ENCODE assay signal across 8 cellular contexts in the genomic region with DNA sequence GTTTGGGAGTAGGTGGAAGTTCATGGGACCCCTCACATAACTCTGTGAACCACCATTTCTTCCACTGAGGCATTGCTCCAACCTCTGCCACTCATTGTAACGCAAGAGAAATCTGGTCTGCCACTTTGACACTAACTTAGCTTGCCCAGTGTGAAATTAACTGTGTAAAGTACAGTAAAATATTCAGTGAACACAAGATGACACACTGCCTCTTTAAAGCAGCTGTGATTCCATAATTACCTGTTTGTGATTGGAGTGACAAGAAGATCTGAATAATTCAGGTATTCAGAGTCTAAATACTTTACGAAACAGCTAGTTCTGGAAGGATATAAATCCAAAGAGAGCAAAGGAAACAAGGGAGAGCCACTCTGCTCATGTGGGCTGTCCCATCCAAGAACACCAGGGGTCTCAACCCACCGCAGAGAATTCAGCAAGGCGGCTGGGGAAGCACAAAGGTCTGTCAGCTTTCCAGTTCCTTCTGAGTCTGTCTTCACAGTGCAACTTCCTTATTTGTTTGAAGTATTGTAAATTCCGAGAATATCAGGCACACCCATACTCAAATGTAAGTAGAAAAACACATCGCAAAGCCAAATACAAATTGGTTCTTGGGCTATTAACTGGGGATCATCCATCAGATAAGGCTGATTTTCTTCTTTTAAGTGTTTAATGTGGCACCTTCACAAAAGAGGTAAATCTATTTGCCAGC.
DNase-seq lines count a peak whose midpoint lies in the region; ATAC-seq and TF ChIP-seq lines count a peak whose summit lies in the region.

No MANE protein-coding gene starts in this region.

- DNase-seq in stimulated activated naive CD8-positive, alpha-beta T cell treated with anti-CD3 and anti-CD28 coated beads, Interleukin-15, amount 100 ng/mL, for 72 hours, result no peak
- DNase-seq in choroid plexus epithelial cell (ENCODE audit: low read depth), result peak; percentile 66
- DNase-seq in mesendoderm, result peak; percentile 70
- DNase-seq in DMS79 treated with DMSO at 0.1 percent for 48 hours (lab: John Stamatoyannopoulos, UW), result no peak
- DNase-seq in NCI-H2081 (lab: John Stamatoyannopoulos, UW), result no peak
- DNase-seq in GM10266 (ENCODE audit: extremely low spot score), result no peak

- H3K18ac ChIP-seq in mesendoderm (ENCODE audit: low read length), result no peak overlapping the region

- H3K79me1 ChIP-seq in mesendoderm (ENCODE audit: low read length), result peaks cover 23% of the 10 kb centered on the region

- ATAC-seq in stimulated activated naive CD8-positive, alpha-beta T cell treated with anti-CD3 and anti-CD28 coated beads, Interleukin-15, amount 100 ng/mL, for 72 hours, result no peak
- ATAC-seq in HG02970 (IDR thresholded peaks at IDR 0.05; ENCODE audit: low FRiP score, unreplicated experiment), result no peak

- no peak overlapping the region for H2BK120ac ChIP-seq in mesendoderm (ENCODE audit: low read depth, low read length)

- no peak overlapping the region for H3K4me2 ChIP-seq in mesendoderm (ENCODE audit: low read length)

- no peak overlapping the region for H3K27ac ChIP-seq in mesendoderm (ENCODE audit: low read depth, low read length)

- no peak overlapping the region for H3K9ac ChIP-seq in mesendoderm (ENCODE audit: low read length)

- H3K79me2 ChIP-seq in mesendoderm (ENCODE audit: control insufficient read depth, insufficient read depth, low read length), result peaks cover 30% of the 10 kb centered on the region

- no peak overlapping the region for H3K4me3 ChIP-seq in choroid plexus epithelial cell (ENCODE audit: low read depth, low read length)
- no peak overlapping the region for H3K4me3 ChIP-seq in mesendoderm (ENCODE audit: low read length)

- H3K4me3 Mint-ChIP-seq in stimulated activated naive CD8-positive, alpha-beta T cell treated with anti-CD3 and anti-CD28 coated beads, Interleukin-15, Interleukin-2, amounts not matched to agents 100 ng/mL and 50 ng/mL, for 24 hours, result no peak overlapping the region
- H3K4me3 Mint-ChIP-seq in stimulated activated naive CD8-positive, alpha-beta T cell treated with anti-CD3 and anti-CD28 coated beads, Interleukin-15, amount 100 ng/mL, for 72 hours, result no peak overlapping the region

- peaks cover 6% of the 10 kb centered on the region for H3K4me1 ChIP-seq in mesendoderm (ENCODE audit: control insufficient read depth, low read depth, low read length)

- H3K56ac ChIP-seq in mesendoderm (ENCODE audit: low read length), result no peak overlapping the region

- H3K27ac Mint-ChIP-seq in stimulated activated naive CD8-positive, alpha-beta T cell treated with anti-CD3 and anti-CD28 coated beads, Interleukin-15, Interleukin-2, amounts not matched to agents 100 ng/mL and 50 ng/mL, for 24 hours, result peak overlapping the region; percentile 54
- H3K27ac Mint-ChIP-seq in stimulated activated naive CD8-positive, alpha-beta T cell treated with anti-CD3 and anti-CD28 coated beads, Interleukin-15, amount 100 ng/mL, for 72 hours, result no peak overlapping the region

- H2BK15ac ChIP-seq in mesendoderm (replicated peaks; ENCODE audit: low read depth), result no peak overlapping the region

- no peak overlapping the region for H4K5ac ChIP-seq in mesendoderm (ENCODE audit: low read length)

- no peaks in the 10 kb centered on the region for H3K27me3 ChIP-seq in mesendoderm (ENCODE audit: insufficient read depth, low read length, poor library complexity)

- peaks cover 35% of the 10 kb centered on the region for H3K4me1 Mint-ChIP-seq in stimulated activated naive CD8-positive, alpha-beta T cell treated with anti-CD3 and anti-CD28 coated beads, Interleukin-15, Interleukin-2, amounts not matched to agents 100 ng/mL and 50 ng/mL, for 24 hours (ENCODE audit: low read depth)
- peaks cover 49% of the 10 kb centered on the region for H3K4me1 Mint-ChIP-seq in stimulated activated naive CD8-positive, alpha-beta T cell treated with anti-CD3 and anti-CD28 coated beads, Interleukin-15, amount 100 ng/mL, for 72 hours

- H3K9me3 Mint-ChIP-seq in stimulated activated naive CD8-positive, alpha-beta T cell treated with anti-CD3 and anti-CD28 coated beads, Interleukin-15, Interleukin-2, amounts not matched to agents 100 ng/mL and 50 ng/mL, for 24 hours, result no peaks in the 10 kb centered on the region
- H3K9me3 Mint-ChIP-seq in stimulated activated naive CD8-positive, alpha-beta T cell treated with anti-CD3 and anti-CD28 coated beads, Interleukin-15, amount 100 ng/mL, for 72 hours, result no peaks in the 10 kb centered on the region

- no peaks in the 10 kb centered on the region for H3K36me3 Mint-ChIP-seq in stimulated activated naive CD8-positive, alpha-beta T cell treated with anti-CD3 and anti-CD28 coated beads, Interleukin-15, Interleukin-2, amounts not matched to agents 100 ng/mL and 50 ng/mL, for 24 hours (ENCODE audit: low read depth)

- no peaks in the 10 kb centered on the region for H3K27me3 Mint-ChIP-seq in stimulated activated naive CD8-positive, alpha-beta T cell treated with anti-CD3 and anti-CD28 coated beads, Interleukin-15, Interleukin-2, amounts not matched to agents 100 ng/mL and 50 ng/mL, for 24 hours
- no peaks in the 10 kb centered on the region for H3K27me3 Mint-ChIP-seq in stimulated activated naive CD8-positive, alpha-beta T cell treated with anti-CD3 and anti-CD28 coated beads, Interleukin-15, amount 100 ng/mL, for 72 hours

- no peak overlapping the region for H4K8ac ChIP-seq in mesendoderm (ENCODE audit: low read depth, low read length)

- WGBS in mesendoderm (ENCODE audit: extremely low coverage, insufficient coverage, low lambda C conversion rate), result no CpG with 5 or more reads among the region's 6 CpGs

- H3K36me3 ChIP-seq in mesendoderm (ENCODE audit: control insufficient read depth, insufficient read depth, low read length), result no peaks in the 10 kb centered on the region

- no peak overlapping the region for H3K4ac ChIP-seq in mesendoderm (ENCODE audit: low read depth, low read length)

- peak; percentile 47 for TF ChIP-seq CTCF in choroid plexus epithelial cell (conservative IDR thresholded peaks at IDR 0.05; ENCODE audit: low read depth, low read length)
- TF ChIP-seq CTCF in GM10266 (IDR thresholded peaks at IDR 0.05; ENCODE audit: control insufficient read depth, insufficient read depth, low read depth, missing control alignments), result no peak

- no peak overlapping the region for H2AK5ac ChIP-seq in mesendoderm (ENCODE audit: low read length)

- no peak overlapping the region for H2BK5ac ChIP-seq in mesendoderm (ENCODE audit: low read length)

- no peak overlapping the region for H3K23ac ChIP-seq in mesendoderm (ENCODE audit: low read length)

Comparison
In these comparisons a context has a peak if more than half of its experiments do, and no peak if none do; other contexts are left out.
1. DNase-seq: peak in choroid plexus epithelial cell (single experiment) and mesendoderm (single experiment); none in stimulated activated naive CD8-positive, alpha-beta T cell treated with anti-CD3 and anti-CD28 coated beads, Interleukin-15, amount 100 ng/mL, for 72 hours (0 of 2), DMS79 treated with DMSO at 0.1 percent for 48 hours (single experiment), NCI-H2081 (0 of 2) and GM10266 (single experiment).